In the genomic region with DNA sequence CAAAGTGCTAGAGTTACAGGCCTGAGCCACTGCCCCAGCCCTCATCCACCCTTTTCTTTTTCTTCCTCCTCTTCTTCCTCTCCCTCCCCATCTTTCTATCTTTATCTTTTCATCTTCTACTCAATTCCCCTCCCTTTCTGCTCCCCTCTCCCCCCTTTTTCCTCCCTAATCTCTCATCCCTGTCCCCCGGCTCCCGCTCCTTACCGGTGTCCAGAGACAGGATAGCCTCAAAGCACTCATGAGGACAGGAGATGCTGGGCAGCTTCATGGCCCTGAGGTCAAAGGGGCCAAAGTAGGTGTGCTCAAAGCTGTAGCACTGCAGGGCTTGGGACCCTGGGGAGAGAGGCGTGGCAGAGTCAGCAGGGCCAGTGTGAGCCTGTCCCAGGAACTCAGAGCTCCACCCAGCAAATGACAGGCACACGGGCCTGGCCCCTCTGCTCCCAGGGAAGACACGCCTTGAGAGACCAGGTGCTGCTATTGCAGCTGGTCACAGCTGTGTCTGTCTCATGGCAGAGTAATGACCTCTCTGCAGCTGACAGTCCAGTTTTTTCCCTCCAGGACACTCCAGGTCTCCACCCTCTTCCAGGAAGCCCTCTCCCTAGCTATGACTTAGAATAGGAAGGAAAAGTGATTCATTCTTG, we compare ENCODE assay signal across 1 cellular context.
TF ChIP-seq lines count a peak whose summit lies in the region.

No MANE protein-coding gene starts in this region.

TF ChIP-seq in IMR-90, 13 proteins besides CTCF, POLR2A, EP300 and RAD21:
- no peak for TF ChIP-seq MXI1 (IDR thresholded peaks at IDR 0.05; ENCODE audit: borderline replicate concordance, low read depth, low read length)
- no peak for TF ChIP-seq RCOR1 (IDR thresholded peaks at IDR 0.05; ENCODE audit: insufficient replicate concordance, low read length)
